ENCODE assay signal across 27 cellular contexts in the genomic region with DNA sequence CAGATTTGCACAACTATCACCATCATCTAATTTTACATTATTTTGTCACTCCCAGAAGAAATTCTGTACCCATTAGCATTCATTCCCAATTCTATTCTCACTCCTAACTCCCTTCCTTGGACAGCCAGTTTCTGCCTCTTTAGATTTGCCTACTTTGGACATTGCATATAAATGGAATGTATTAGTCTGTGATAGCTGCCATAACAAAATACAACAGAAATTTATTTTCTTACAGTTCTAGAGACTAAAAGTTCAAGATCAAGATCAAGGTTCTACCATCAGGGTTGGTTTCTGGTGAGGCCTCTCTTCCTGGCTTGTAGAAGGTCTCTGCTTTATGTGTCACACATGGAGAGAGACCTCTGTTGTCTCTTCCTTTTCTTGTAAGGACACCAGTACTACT.
"Had no signal": no experiment of that assay in that cellular context is flagged by ENCODE, and none has a peak within 500 bp of the region (broad histone marks: within the 10 kb centered on the region; RNA-seq: fewer than 3 reads in every experiment).

No MANE protein-coding gene starts in this region.

- FAIRE-seq: urothelium cell line had no signal

- H3K4me1 ChIP-seq: stomach, suprapubic skin, testis, thyroid gland, tibial artery, tibial nerve, transverse colon, upper lobe of left lung, upper lobe of right lung, uterus, vagina had no signal

- H3K36me3 ChIP-seq: uterus had no signal

- DNase-seq: stimulated activated CD4-positive, alpha-beta T cell treated with anti-CD3 and anti-CD28 coated beads, Interleukin-2, amount 100 ng/mL, for 48 hours; stimulated activated CD4-positive, alpha-beta T cell treated with anti-CD3 and anti-CD28 coated beads, Interleukin-4, amount 100 ng/mL, for 1 hour; stimulated activated CD4-positive, alpha-beta T cell treated with anti-CD3 and anti-CD28 coated beads, Interleukin-4, amount 100 ng/mL, for 24 hours; stimulated activated CD4-positive, alpha-beta T cell treated with anti-CD3 and anti-CD28 coated beads, Interleukin-4, amount 100 ng/mL, for 4 hours; stimulated activated CD8-positive, alpha-beta memory T cell treated with anti-CD3 and anti-CD28 coated beads, Interleukin-4, amount 100 ng/mL, for 48 hours; stimulated activated naive B cell treated with anti-CD40 and anti-IgM and Interleukin-4, amounts not matched to agents 10 μg/mL and 1 μg/mL and 100 μg/mL, for 72 hours; stimulated activated naive CD4-positive, alpha-beta T cell; stimulated activated naive CD4-positive, alpha-beta T cell treated with Interleukin-2 at 50 U/mL for 16 hours; stimulated activated naive CD8-positive, alpha-beta T cell treated with anti-CD3 and anti-CD28 coated beads, Interleukin-15, amount 100 ng/mL, for 72 hours; stimulated activated naive CD8-positive, alpha-beta T cell treated with anti-CD3 and anti-CD28 coated beads, Interleukin-15, Interleukin-2, amounts not matched to agents 100 U/mL and 50 U/mL, for 24 hours; stomach; substantia nigra; testis; thyroid gland; tibial artery; transverse colon; trophoblast cell; upper lobe of left lung; upper lobe of right lung; uterus had no signal

- H3K9me3 ChIP-seq: testis, thyroid gland, upper lobe of right lung, vagina had no signal

- H3K4me3 ChIP-seq: stomach, suprapubic skin, testis, thoracic aorta, thyroid gland, tibial artery, tibial nerve, transverse colon, upper lobe of left lung, upper lobe of right lung, uterus, vagina had no signal

- ATAC-seq: stimulated activated effector memory CD8-positive, alpha-beta T cell treated with anti-CD3 and anti-CD28 coated beads, Interleukin-12 subunit alpha, Interleukin-12 subunit beta, amount 100 ng/mL, for 72 hours; stimulated activated memory B cell treated with anti-CD40 and anti-IgM and Interleukin-4, amounts not matched to agents 10 μg/mL and 1 μg/mL and 100 μg/mL, for 72 hours; stimulated activated naive B cell treated with anti-CD40 and anti-IgM and Interleukin-4, amounts not matched to agents 10 μg/mL and 1 μg/mL and 100 μg/mL, for 72 hours; stimulated activated naive CD8-positive, alpha-beta T cell treated with anti-CD3 and anti-CD28 coated beads, Interleukin-15, amount 100 ng/mL, for 72 hours; stimulated activated naive CD8-positive, alpha-beta T cell treated with anti-CD3 and anti-CD28 coated beads, Interleukin-15, Interleukin-2, amounts not matched to agents 100 U/mL and 50 U/mL, for 24 hours; upper lobe of right lung had no signal

- H3K27ac ChIP-seq: stomach, suprapubic skin, testis, thoracic aorta, thyroid gland, tibial artery, tibial nerve, transverse colon, upper lobe of left lung, upper lobe of right lung, uterus, vagina had no signal

- H3K27me3 ChIP-seq: stomach, suprapubic skin, testis, thyroid gland, tibial artery, tibial nerve, transverse colon, upper lobe of left lung, upper lobe of right lung, uterus, vagina had no signal
